In the genomic region with DNA sequence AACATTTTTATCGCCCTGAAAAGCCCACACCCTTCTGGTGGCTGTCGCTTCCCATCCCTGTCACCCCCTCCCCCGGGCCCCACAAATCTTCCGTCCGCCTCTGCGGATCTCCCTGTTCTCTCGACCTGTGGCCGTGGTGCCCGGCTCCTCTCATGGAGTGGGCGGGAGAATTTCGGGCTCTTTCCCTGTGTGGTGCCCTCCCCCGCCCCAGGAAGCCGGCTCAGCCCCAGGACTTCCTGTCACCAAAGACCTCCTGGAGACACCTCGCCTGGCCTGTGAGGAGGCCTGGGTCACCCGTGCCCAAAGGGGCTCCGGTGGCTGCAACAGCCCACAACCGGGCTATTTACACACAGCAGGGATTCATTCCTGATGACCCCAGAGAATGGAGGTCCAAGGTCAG, we compare ENCODE assay signal across 29 cellular contexts. TPM values are rescaled to one million over a fixed set of nuclear protein-coding genes. Genes with fewer than 3 reads are reported as not detected.
A peak's percentile ranks its signal among the peaks of the same experiment; 100 is the strongest.
DNase-seq lines count a peak whose midpoint lies in the region; ATAC-seq and TF ChIP-seq lines count a peak whose summit lies in the region.
"Had no signal": no experiment of that assay in that cellular context is flagged by ENCODE, and none has a peak within 500 bp of the region (broad histone marks: within the 10 kb centered on the region; RNA-seq: fewer than 3 reads in every experiment).

No MANE protein-coding gene starts in this region.

- H3K4me1 ChIP-seq in RWPE2 (ENCODE audit: insufficient read depth, poor library complexity, severe bottlenecking), result no peaks in the 10 kb centered on the region
- H3K4me1 ChIP-seq: SJSA1 had no signal

- H3K27ac ChIP-seq in RWPE2 (ENCODE audit: poor library complexity, severe bottlenecking), result no peak overlapping the region
- H3K27ac ChIP-seq: HL-60, SJSA1 had no signal

- H3K9me3 ChIP-seq in RWPE2 (ENCODE audit: severe bottlenecking), result no peaks in the 10 kb centered on the region
- H3K9me3 ChIP-seq: SJSA1 had no signal

- DNase-seq in CMK (ENCODE audit: low read depth) (peak; percentile 50), RWPE2 (ENCODE audit: low spot score) (peak; percentile 55), iPS-NIHi11 (ENCODE audit: low spot score) (peak; percentile 41), posterior vena cava (ENCODE audit: low spot score) (peak; percentile 78), NCI-H1105 (lab: John Stamatoyannopoulos, UW) (no peak), NCI-H748 treated with DMSO at 0.1 percent for 48 hours (lab: John Stamatoyannopoulos, UW) (no peak)
- no peak for DNase-seq in stimulated activated naive CD4-positive, alpha-beta T cell (lab: John Stamatoyannopoulos, UW)
- DNase-seq: CD4-positive, CD25-positive, alpha-beta regulatory T cell; COR-L47; DMS53; Karpas-422; NCI-H1092 treated with DMSO at 0.1 percent for 48 hours; NCI-H146; NCI-H1930; NCI-H2107; NCI-H446; NCI-H524 treated with DMSO at 0.1 percent for 48 hours; NCI-H82; NK-92 treated with Interleukin-12 subunit alpha and Interleukin-12 subunit beta, amount 100 ng/mL, for 24 hours; PC-3; Right ventricle myocardium superior; T-cell had no signal

- TF ChIP-seq CTCF in RWPE2 (IDR thresholded peaks at IDR 0.05; ENCODE audit: poor library complexity, severe bottlenecking), result no peak

- peaks cover 31% of the 10 kb centered on the region for H3K27me3 ChIP-seq in RWPE2 (ENCODE audit: insufficient read depth, poor library complexity, severe bottlenecking)

- intact Hi-C loops in posterior vena cava (cut with DNase I), result no loop called here

- no peak for ATAC-seq in RWPE2 (ENCODE audit: low read depth)
- ATAC-seq: HCT116, PC-3, T-cell had no signal

- no peaks in the 10 kb centered on the region for H3K36me3 ChIP-seq in RWPE2 (ENCODE audit: low read depth)
- H3K36me3 ChIP-seq: SJSA1 had no signal

- no peak overlapping the region for H3K4me3 ChIP-seq in RWPE2 (ENCODE audit: severe bottlenecking)
- H3K4me3 ChIP-seq: SJSA1 had no signal

RNA-seq across cellular contexts. Expression of gene UBE2I, which starts 26.1 kb away (rescaled TPM):
- 10 to 100 TPM; 68.0 to 68.4 TPM for total RNA-seq in posterior vena cava

RNA-seq across cellular contexts. Expression of gene TPSD1, which starts 27.4 kb away (rescaled TPM):
- total RNA-seq in posterior vena cava, result 1 to 10 TPM in 1 of 2 donors, under 1 TPM in 1; 0.57 to 4.1 TPM
- total RNA-seq: B cell; CD4-positive, CD25-positive, alpha-beta regulatory T cell; Daoy; G401; H1; PC-3; SJSA1 had no signal

RNA-seq across cellular contexts. Expression of gene TPSAB1, which starts 42.8 kb away (rescaled TPM):
- total RNA-seq in posterior vena cava, result 10 to 100 TPM; 12.2 to 48.3 TPM
- total RNA-seq: B cell; CD4-positive, CD25-positive, alpha-beta regulatory T cell; Daoy; G401; H1; PC-3; SJSA1 had no signal

RNA-seq across cellular contexts. Expression of gene BAIAP3, which starts 50.1 kb away (rescaled TPM):
- total RNA-seq in posterior vena cava, result under 1 TPM; 0.24 to 0.56 TPM

RNA-seq across cellular contexts. Expression of gene TPSB2, which starts 53.3 kb away (rescaled TPM):
- total RNA-seq in posterior vena cava, result 10 to 100 TPM; 24.3 to 58.7 TPM
- total RNA-seq: B cell; CD4-positive, CD25-positive, alpha-beta regulatory T cell; Daoy; G401; H1; PC-3; SJSA1 had no signal

Comparison
In these comparisons a context has a peak if more than half of its experiments do, and no peak if none do; other contexts are left out.
1. DNase-seq: peak in CMK (single experiment), RWPE2 (single experiment), iPS-NIHi11 (single experiment) and posterior vena cava (single experiment); none in NCI-H1105 (single experiment), stimulated activated naive CD4-positive, alpha-beta T cell (0 of 6) and NCI-H748 treated with DMSO at 0.1 percent for 48 hours (single experiment).